ENCODE assay signal across 9 cellular contexts in the genomic region with DNA sequence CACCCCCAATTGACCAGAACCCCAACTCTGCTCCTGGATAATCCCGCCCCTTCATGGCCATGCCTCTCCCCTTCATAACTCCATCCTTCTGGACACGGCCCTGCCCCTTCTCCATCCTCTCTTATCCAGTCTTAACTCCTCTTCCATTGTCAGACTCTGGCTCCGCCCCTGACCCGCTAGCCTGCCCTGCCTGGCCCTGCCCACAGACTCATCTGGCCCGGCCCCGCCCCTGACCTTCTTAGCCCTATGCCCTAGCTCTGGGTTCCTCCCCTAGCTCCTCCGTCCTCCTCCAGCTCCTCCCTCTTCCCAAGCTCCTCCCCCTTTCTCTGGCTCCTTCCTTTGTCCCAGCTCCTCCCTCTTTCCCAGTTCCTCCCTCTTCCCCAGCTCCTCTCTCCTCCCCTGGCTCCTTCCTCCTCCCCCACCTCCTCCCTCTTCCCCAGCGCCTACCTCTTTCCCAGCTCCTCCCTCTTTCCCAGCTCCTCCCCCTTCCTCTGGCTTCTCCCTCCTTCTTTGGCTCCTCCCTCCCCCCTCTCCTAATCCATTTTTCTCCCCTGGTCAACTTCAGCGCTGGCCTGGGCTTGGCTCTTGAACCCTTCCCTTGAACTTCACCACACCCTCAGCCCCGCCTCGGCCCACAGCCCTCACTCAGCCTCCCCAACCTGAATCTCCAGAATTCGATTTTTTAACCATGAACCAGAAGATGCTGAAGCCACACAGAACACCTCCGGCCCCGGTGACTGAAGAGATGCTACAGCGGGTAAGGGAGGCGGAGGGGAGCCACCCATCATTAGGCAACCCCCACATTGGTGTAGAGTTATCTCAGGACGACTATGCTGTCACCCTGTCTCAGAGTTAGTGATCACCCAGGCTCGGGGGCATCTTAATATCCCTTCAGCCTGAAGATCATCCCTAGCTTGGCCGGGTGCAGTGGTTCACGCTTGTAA. TPM values are rescaled to one million over a fixed set of nuclear protein-coding genes. Genes with fewer than 3 reads are reported as not detected.
A peak's percentile ranks its signal among the peaks of the same experiment; 100 is the strongest.
DNase-seq lines count a peak whose midpoint lies in the region; ATAC-seq and TF ChIP-seq lines count a peak whose summit lies in the region.
"Had no signal": no experiment of that assay in that cellular context is flagged by ENCODE, and none has a peak within 500 bp of the region (broad histone marks: within the 10 kb centered on the region; RNA-seq: fewer than 3 reads in every experiment).

No MANE protein-coding gene starts in this region.

- H3K36me3 Mint-ChIP-seq in activated CD8-positive, alpha-beta T cell treated with anti-CD3 and anti-CD28 coated beads for 36 hours (ENCODE audit: low read depth) = no peaks in the 10 kb centered on the region
- H3K36me3 Mint-ChIP-seq: activated naive CD8-positive, alpha-beta T cell had no signal

- no peaks in the 10 kb centered on the region for H3K9me3 Mint-ChIP-seq in activated CD8-positive, alpha-beta T cell treated with anti-CD3 and anti-CD28 coated beads for 36 hours

- peaks cover 25% of the 10 kb centered on the region for H3K27me3 Mint-ChIP-seq in activated CD8-positive, alpha-beta T cell treated with anti-CD3 and anti-CD28 coated beads for 36 hours

- no peak overlapping the region for H3K4me3 ChIP-seq in prostate gland

- intact Hi-C loops in activated CD8-positive, alpha-beta T cell treated with anti-CD3 and anti-CD28 coated beads for 36 hours (cut with micrococcal nuclease) = no loop called here
- intact Hi-C loops in prostate gland (cut with DNase I) = no loop called here

- H3K4me3 Mint-ChIP-seq in activated CD8-positive, alpha-beta T cell treated with anti-CD3 and anti-CD28 coated beads for 36 hours = no peak overlapping the region

- WGBS in prostate gland = 52% methylated on average over 20 of the region's 20 CpGs

- H3K27me3 ChIP-seq in foreskin keratinocyte = peaks cover 5% of the 10 kb centered on the region
- H3K27me3 ChIP-seq in prostate gland (replicated peaks; ENCODE audit: insufficient read depth) = no peaks in the 10 kb centered on the region

- H3K4me1 Mint-ChIP-seq in activated CD8-positive, alpha-beta T cell treated with anti-CD3 and anti-CD28 coated beads for 36 hours (ENCODE audit: low read depth) = peaks cover 11% of the 10 kb centered on the region

- H3K4me1 ChIP-seq in foreskin keratinocyte (peaks cover 3% of the 10 kb centered on the region), prostate gland (replicated peaks) (no peaks in the 10 kb centered on the region)

- H3K27ac Mint-ChIP-seq in activated CD8-positive, alpha-beta T cell treated with anti-CD3 and anti-CD28 coated beads for 36 hours = no peak overlapping the region
- H3K27ac Mint-ChIP-seq: activated naive CD8-positive, alpha-beta T cell had no signal

- no peaks in the 10 kb centered on the region for H3K36me3 ChIP-seq in prostate gland

- no peak for TF ChIP-seq POLR2A in prostate gland (IDR thresholded peaks at IDR 0.05)

- CTCF ChIA-PET in activated CD8-positive, alpha-beta T cell treated with anti-CD3 and anti-CD28 coated beads for 36 hours (lab: Charles Lee) = interaction anchor here (0.7 to 1.3 kb wide), 2 partner anchors 9 to 174 kb away, joined by 3 read pairs; partner anchors contain the start of gene TRAPPC5

- no peaks in the 10 kb centered on the region for H3K9me3 ChIP-seq in prostate gland

- H3K27ac ChIP-seq in foreskin keratinocyte (no peak overlapping the region), prostate gland (no peak overlapping the region)

- ATAC-seq in activated CD8-positive, alpha-beta T cell treated with anti-CD3 and anti-CD28 coated beads for 36 hours = peak; percentile 90
- ATAC-seq in foreskin keratinocyte (peak; percentile 81), GM21825 (IDR thresholded peaks at IDR 0.05; ENCODE audit: unreplicated experiment) (no peak)

- POLR2A ChIA-PET in activated CD8-positive, alpha-beta T cell treated with anti-CD3 and anti-CD28 coated beads for 36 hours (lab: Charles Lee) = interaction anchor here (0.5 to 1.2 kb wide), 5 partner anchors 11 to 158 kb away, joined by 3 read pairs; partner anchors contain the start of genes ARHGEF18 and MCOLN1

- DNase-seq in A172 (ENCODE audit: low spot score) (peak; percentile 98), GM20000 (ENCODE audit: low spot score) (peak; percentile 71), NCI-H526 treated with DMSO at 0.1 percent for 48 hours (lab: John Stamatoyannopoulos, UW) (peak; percentile 68), foreskin keratinocyte (peak; percentile 76 to 87), occipital lobe (lab: John Stamatoyannopoulos, UW) (peak; percentile 33), prostate gland (ENCODE audit: low spot score) (no peak)
- DNase-seq in activated CD8-positive, alpha-beta T cell treated with anti-CD3 and anti-CD28 coated beads for 36 hours = peak; percentile 79

- no peak for TF ChIP-seq CTCF in GM20000 (IDR thresholded peaks at IDR 0.05; ENCODE audit: extremely low read depth, missing control alignments)
- no peak for TF ChIP-seq CTCF in activated CD8-positive, alpha-beta T cell treated with anti-CD3 and anti-CD28 coated beads for 36 hours (IDR thresholded peaks at IDR 0.05)
- TF ChIP-seq CTCF in foreskin keratinocyte (conservative IDR thresholded peaks at IDR 0.05) = no peak
- TF ChIP-seq CTCF in prostate gland (IDR thresholded peaks at IDR 0.05) = no peak

RNA-seq across cellular contexts. Expression of gene ZNF358, which starts 9.2 kb away (rescaled TPM):
- 47.8 and 72.7 TPM in 2 replicates for total RNA-seq in A172 (2014; rRNA removed; shearing (Covaris generic))
- 1 to 10 TPM; 4.8 to 6.5 TPM for total RNA-seq in activated CD8-positive, alpha-beta T cell treated with anti-CD3 and anti-CD28 coated beads for 36 hours
- total RNA-seq in foreskin keratinocyte = 22.5 and 23.7 TPM in 2 replicates
- 42.4 and 45.9 TPM in 2 replicates for polyA plus RNA-seq in foreskin keratinocyte
- total RNA-seq in occipital lobe = 9.0 TPM
- total RNA-seq in prostate gland = 100 to 1,000 TPM; 104 to 116 TPM

RNA-seq across cellular contexts. Expression of gene MCOLN1, which starts 15.8 kb away (rescaled TPM):
- total RNA-seq in A172 (2014; rRNA removed; shearing (Covaris generic)) = 3.1 and 5.0 TPM in 2 replicates
- total RNA-seq in activated CD8-positive, alpha-beta T cell treated with anti-CD3 and anti-CD28 coated beads for 36 hours = 1 to 10 TPM; 7.9 to 9.2 TPM
- total RNA-seq in foreskin keratinocyte = 8.2 and 8.6 TPM in 2 replicates
- 12.3 and 12.9 TPM in 2 replicates for polyA plus RNA-seq in foreskin keratinocyte
- 9.8 TPM for total RNA-seq in occipital lobe
- total RNA-seq in prostate gland = 10 to 100 TPM; 13.4 to 24.8 TPM

RNA-seq across cellular contexts. Expression of gene PEX11G, which starts 17.8 kb away (rescaled TPM):
- total RNA-seq in A172 (2014; rRNA removed; shearing (Covaris generic)) = 3.0 and 6.7 TPM in 2 replicates
- total RNA-seq in activated CD8-positive, alpha-beta T cell treated with anti-CD3 and anti-CD28 coated beads for 36 hours = 1 to 10 TPM; 1.4 to 1.5 TPM
- total RNA-seq in foreskin keratinocyte (1.9 and 2.0 TPM in 2 replicates), occipital lobe (0.94 TPM), prostate gland (10 to 100 TPM; 13.1 to 17.4 TPM)
- polyA plus RNA-seq in foreskin keratinocyte = 2.3 and 3.3 TPM in 2 replicates

RNA-seq across cellular contexts. Expression of gene PNPLA6, which starts 28.9 kb away (rescaled TPM):
- 105 and 138 TPM in 2 replicates for total RNA-seq in A172 (2014; rRNA removed; shearing (Covaris generic))
- 10 to 100 TPM; 79.2 to 90.3 TPM for total RNA-seq in activated CD8-positive, alpha-beta T cell treated with anti-CD3 and anti-CD28 coated beads for 36 hours
- total RNA-seq in foreskin keratinocyte (82.3 and 85.4 TPM in 2 replicates), occipital lobe (49.0 TPM), prostate gland (10 to 100 TPM; 74.6 to 75.2 TPM)
- 60.6 and 66.8 TPM in 2 replicates for polyA plus RNA-seq in foreskin keratinocyte
